In genomic region chr5:115484368-115484767, GRCh38 we compare ENCODE assay signal across 24 cellular contexts.
DNase-seq lines count a peak whose midpoint lies in the region; ATAC-seq, FAIRE-seq and TF ChIP-seq lines count a peak whose summit lies in the region.
"Had no signal": no experiment of that assay in that cellular context is flagged by ENCODE, and none has a peak within 500 bp of the region (broad histone marks: within the 10 kb centered on the region; RNA-seq: fewer than 3 reads in every experiment).

No MANE protein-coding gene starts in this region.

- peaks cover 0 to 2% of the 10 kb centered on the region in 2 donors for H3K36me3 Mint-ChIP-seq in CD14-positive monocyte

- TF ChIP-seq CTCF in CD14-positive monocyte (IDR thresholded peaks at IDR 0.05) (no peak), H1 (IDR thresholded peaks at IDR 0.05; ENCODE audit: control extremely low read depth in 1 of 3, insufficient read depth in 1 of 3, low read depth in 1 of 3, low read length in 3 of 3) (no peak)

- no peak overlapping the region for H3K4me3 ChIP-seq in H1 (ENCODE audit: extremely low read depth in 1 of 4, insufficient read depth in 2 of 4, low read depth in 3 of 4, low read length in 4 of 4)
- H3K4me3 ChIP-seq: lung, SJSA1, skin epidermis, suprapubic skin had no signal

- H3K4ac ChIP-seq in H1 (replicated peaks; ENCODE audit: insufficient read length, low read depth, low read length): no peak overlapping the region

- H3K27me3 Mint-ChIP-seq in CD14-positive monocyte (ENCODE audit: low read depth in 3 of 3): peaks cover 0 to 2% (median 0%) of the 10 kb centered on the region in 3 donors

- no peak for TF ChIP-seq EP300 in H1 (IDR thresholded peaks at IDR 0.05; ENCODE audit: borderline replicate concordance in 1 of 2, low read depth in 2 of 2, low read length in 2 of 2)

- intact Hi-C loops in CD14-positive monocyte (cut with micrococcal nuclease): no loop called here

- no peak overlapping the region for H4K5ac ChIP-seq in H1 (ENCODE audit: insufficient read length, low read depth, low read length)

- H3K23me2 ChIP-seq in H1 (ENCODE audit: low read depth, low read length): no peaks in the 10 kb centered on the region

- no peaks in the 10 kb centered on the region for H4K20me1 ChIP-seq in H1 (replicated peaks in 1 of 2; ENCODE audit: control insufficient read depth in 1 of 2, insufficient read depth in 2 of 2, low read length in 2 of 2)

- H2BK20ac ChIP-seq in H1 (ENCODE audit: low read length): no peak overlapping the region

- H3K9me3 Mint-ChIP-seq in CD14-positive monocyte: peaks cover 0 to 3% (median 0%) of the 10 kb centered on the region in 7 donors
- H3K9me3 Mint-ChIP-seq: T-helper 1 cell treated with Interleukin-12 subunit alpha and Interleukin-12 subunit beta and Interleukin-4 antibody, amounts not matched to agents 30 μg/mL and 1 μg/mL, for 36 hours had no signal

- no peak overlapping the region for H3K18ac ChIP-seq in H1 (ENCODE audit: extremely low read depth, low read length)

- H3K79me1 ChIP-seq in H1 (ENCODE audit: low read depth, low read length): no peaks in the 10 kb centered on the region

- no peaks in the 10 kb centered on the region for H3K9me3 ChIP-seq in H1 (ENCODE audit: insufficient read depth in 2 of 2, low read depth in 1 of 2, low read length in 1 of 2)
- H3K9me3 ChIP-seq: SJSA1, suprapubic skin had no signal

- no peaks in the 10 kb centered on the region for H3K79me2 ChIP-seq in H1 (ENCODE audit: control insufficient read depth in 1 of 2, insufficient read depth in 2 of 2, low read length in 2 of 2)

- TF ChIP-seq POLR2A in H1 (IDR thresholded peaks at IDR 0.05; ENCODE audit: control extremely low read depth in 1 of 2, low read depth in 2 of 2, low read length in 2 of 2): no peak

- peaks cover 60% of the 10 kb centered on the region for H3K4me1 Mint-ChIP-seq in CD14-positive monocyte

- H2BK15ac ChIP-seq in H1 (ENCODE audit: low read length): no peak overlapping the region

- CTCF ChIA-PET in H1 (lab: Charles Lee; ENCODE audit: partially characterized antibody): no interaction called here

- TF ChIP-seq RAD21 in H1 (IDR thresholded peaks at IDR 0.05 in 1 of 2, conservative IDR thresholded peaks at IDR 0.05 in 1 of 2; ENCODE audit: low read depth in 2 of 2, low read length in 2 of 2): no peak

- no peak overlapping the region for H3K14ac ChIP-seq in H1 (ENCODE audit: insufficient read length)

- ATAC-seq in GM19395 (IDR thresholded peaks at IDR 0.05; ENCODE audit: unreplicated experiment) (peak; percentile 41), HG02571 (IDR thresholded peaks at IDR 0.05; ENCODE audit: unreplicated experiment) (no peak)

- POLR2A ChIA-PET in H1 (lab: Charles Lee; ENCODE audit: partially characterized antibody): no interaction called here

- no peak overlapping the region for H2BK12ac ChIP-seq in H1 (ENCODE audit: low read depth, low read length)

- H3K9ac ChIP-seq in H1 (replicated peaks in 1 of 4; ENCODE audit: extremely low read depth in 1 of 4, low read depth in 3 of 4, low read length in 3 of 4): no peak overlapping the region

- H3K4me1 ChIP-seq in H1 (replicated peaks in 1 of 4; ENCODE audit: control insufficient read depth in 3 of 4, insufficient read depth in 4 of 4, low read length in 3 of 4): peaks cover 0 to 3% (median 0%) of the 10 kb centered on the region in 4 experiments; a peak in 1 of 7 replicates
- H3K4me1 ChIP-seq: SJSA1, suprapubic skin had no signal

- no peak overlapping the region for H4K8ac ChIP-seq in H1 (ENCODE audit: extremely low read depth, insufficient read depth, low read length)

- no peak overlapping the region for H3K23ac ChIP-seq in H1 (ENCODE audit: insufficient read length)

- peak overlapping the region; percentile 55; the same call in 1 of the 2 replicates for H2AFZ ChIP-seq in H1 (ENCODE audit: low read length)

- no peak overlapping the region for H2AK5ac ChIP-seq in H1 (ENCODE audit: low read depth, low read length)

- H3K36me3 ChIP-seq in H1 (ENCODE audit: control insufficient read depth in 2 of 4, insufficient read depth in 4 of 4, low read length in 3 of 4): no peaks in the 10 kb centered on the region
- H3K36me3 ChIP-seq: SJSA1, suprapubic skin had no signal

- H3K4me3 Mint-ChIP-seq in CD14-positive monocyte: peak overlapping the region in 1 of 2 donors; percentile 72
- H3K4me3 Mint-ChIP-seq: T-helper 1 cell treated with Interleukin-12 subunit alpha and Interleukin-12 subunit beta and Interleukin-4 antibody, amounts not matched to agents 30 μg/mL and 1 μg/mL, for 36 hours had no signal

- no peak overlapping the region for H4K91ac ChIP-seq in H1 (replicated peaks; ENCODE audit: insufficient read length, low read length)

- no peak overlapping the region for H2BK5ac ChIP-seq in H1 (ENCODE audit: low read depth, low read length)

- peak overlapping the region; percentile 84 to 95 (median 92) for H3K27ac Mint-ChIP-seq in CD14-positive monocyte
- H3K27ac Mint-ChIP-seq: T-helper 1 cell treated with Interleukin-12 subunit alpha and Interleukin-12 subunit beta and Interleukin-4 antibody, amounts not matched to agents 30 μg/mL and 1 μg/mL, for 36 hours had no signal

- H2BK120ac ChIP-seq in H1 (replicated peaks; ENCODE audit: low read depth, low read length): no peak overlapping the region

- H3K4me2 ChIP-seq in H1 (ENCODE audit: insufficient read depth in 1 of 2, low read depth in 2 of 2, low read length in 2 of 2): no peak overlapping the region

- no peak overlapping the region for H3K27ac ChIP-seq in H1 (ENCODE audit: low read depth, low read length)
- H3K27ac ChIP-seq: SJSA1, skin epidermis, suprapubic skin had no signal

- WGBS in H1 (ENCODE audit: extremely low coverage in 1 of 2, insufficient coverage in 1 of 2, insufficient read length in 1 of 2, insufficient replicate concordance in 2 of 2, low coverage in 1 of 2, low lambda C conversion rate in 2 of 2, missing lambda C conversion rate in 1 of 2), 2 experiments: 88% methylated on average over 4 of the region's 4 CpGs; no CpG with 5 or more reads in 1 of the 2 experiments

- DNase-seq in CD14-positive monocyte (ENCODE audit: low spot score) (no peak), NOMO-1 treated with DMSO at 0.1 percent for 48 hours (lab: John Stamatoyannopoulos, UW; ENCODE audit: unreplicated experiment) (peak; percentile 87), H1 (ENCODE audit: low read depth in 1 of 2, low spot score in 2 of 2) (no peak), D341Med (ENCODE audit: low spot score) (no peak), NCI-H2107 treated with DMSO at 0.1 percent for 48 hours (lab: John Stamatoyannopoulos, UW; ENCODE audit: unreplicated experiment) (no peak)
- no peak for DNase-seq in stimulated activated CD4-positive, alpha-beta T cell treated with anti-CD3 and anti-CD28 coated beads, Interleukin-12 subunit alpha, Interleukin-12 subunit beta, amount 100 ng/mL, for 4 hours
- DNase-seq: activated CD4-positive, alpha-beta T cell treated with anti-CD3 and anti-CD28 coated beads for 1 hour; activated gamma-delta T cell treated with Interleukin-2 at 50 U/mL for 16 hours; cerebellar nuclear complex; COR-L47; DMS79 treated with DMSO at 0.1 percent for 48 hours; H7; islet precursor cell; NCI-H1105; NCI-H2029 treated with DMSO at 0.1 percent for 48 hours; NCI-H226; NCI-H748 treated with DMSO at 0.1 percent for 48 hours had no signal

- FAIRE-seq in H1 (lab: Jason Lieb, UNC): no peak

- H3K56ac ChIP-seq in H1 (replicated peaks; ENCODE audit: insufficient read length, low read depth, low read length): no peak overlapping the region

- H3K27me3 ChIP-seq in H1 (replicated peaks in 1 of 4; ENCODE audit: control insufficient read depth in 3 of 4, extremely low read depth in 1 of 4, insufficient read depth in 3 of 4, low read length in 3 of 4): no peaks in the 10 kb centered on the region; a peak in 1 of 7 replicates
- H3K27me3 ChIP-seq: SJSA1 had no signal

TF ChIP-seq in H1, 55 proteins besides CTCF, POLR2A, EP300 and RAD21:
- TF ChIP-seq MAX (IDR thresholded peaks at IDR 0.05) (no peak), POLR2AphosphoS5 (IDR thresholded peaks at IDR 0.05; ENCODE audit: low read depth, low read length) (no peak), JUN (IDR thresholded peaks at IDR 0.05; ENCODE audit: low read depth, low read length) (no peak), USF2 (IDR thresholded peaks at IDR 0.05; ENCODE audit: low read length) (no peak)
